Comparison of ENCODE assay signal across 26 cellular contexts in the genomic region with DNA sequence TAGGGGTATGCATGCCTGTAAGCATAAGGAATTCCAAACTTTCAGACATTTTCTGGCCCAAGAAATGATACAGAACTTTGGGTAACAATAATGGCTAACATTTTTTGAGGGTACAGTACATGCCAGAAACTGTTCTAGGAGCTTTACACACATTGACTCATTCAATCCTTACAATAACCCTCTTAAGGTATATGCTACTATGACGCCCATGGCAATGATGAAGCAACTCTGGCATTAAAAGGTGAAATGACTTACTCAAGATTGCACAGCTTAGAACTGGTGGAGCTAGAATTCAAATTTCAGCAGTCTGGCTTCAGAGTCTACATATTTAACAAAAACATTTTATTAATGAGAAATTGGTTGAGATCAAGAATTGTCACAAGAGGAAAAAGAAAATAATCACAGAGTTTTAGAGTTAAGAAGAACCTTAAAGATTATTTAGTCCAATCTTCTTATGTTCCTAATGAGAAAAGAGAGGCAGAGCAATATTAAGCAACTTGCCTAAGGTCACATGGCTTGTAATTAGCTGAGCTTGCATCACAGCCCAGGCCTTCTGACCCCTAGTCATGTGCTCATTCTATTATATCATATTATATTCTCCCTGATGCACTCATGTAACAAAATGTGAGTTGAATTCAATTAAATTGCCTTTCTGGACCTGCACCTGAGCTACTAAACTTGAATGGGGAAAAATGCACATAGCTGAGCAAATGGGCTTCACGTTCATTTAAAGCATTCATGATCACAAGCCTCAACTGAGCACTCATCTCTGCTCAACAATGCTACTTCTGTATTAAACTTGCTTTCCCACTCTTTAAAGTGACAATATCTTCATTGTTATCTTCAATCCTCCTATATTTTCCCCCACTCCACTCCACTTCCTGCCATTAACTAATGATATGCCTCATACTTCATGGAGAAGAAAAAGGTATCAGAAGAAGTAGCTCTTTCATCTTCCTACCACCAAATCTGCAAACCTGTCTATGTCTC.
DNase-seq lines count a peak whose midpoint lies in the region; ATAC-seq, FAIRE-seq and TF ChIP-seq lines count a peak whose summit lies in the region.
"Had no signal": no experiment of that assay in that cellular context is flagged by ENCODE, and none has a peak within 500 bp of the region (broad histone marks: within the 10 kb centered on the region; RNA-seq: fewer than 3 reads in every experiment).

No MANE protein-coding gene starts in this region.

- H3K4me2 ChIP-seq in endothelial cell of umbilical vein (ENCODE audit: insufficient read depth, low read length) = no peak overlapping the region

- intact Hi-C loops in endothelial cell of umbilical vein (cut with micrococcal nuclease) = no loop called here

- peak overlapping the region; percentile 4 for H3K4me3 Mint-ChIP-seq in neural crest cell
- H3K4me3 Mint-ChIP-seq in CD8-positive, alpha-beta memory T cell = no peak overlapping the region
- H3K4me3 Mint-ChIP-seq: activated naive CD8-positive, alpha-beta T cell treated with anti-CD3 and anti-CD28 coated beads, Interleukin-2, amount 10 ng/mL, durations not matched to agents 7 days and 5 days; CD4-positive, alpha-beta T cell; stimulated activated memory B cell treated with anti-CD40 and anti-IgM and Interleukin-4, amounts not matched to agents 10 μg/mL and 1 μg/mL and 100 μg/mL, for 72 hours had no signal

- H3K27ac Mint-ChIP-seq in neural crest cell (ENCODE audit: unreplicated experiment) = peak overlapping the region; percentile 72
- no peak overlapping the region for H3K27ac Mint-ChIP-seq in CD8-positive, alpha-beta memory T cell
- H3K27ac Mint-ChIP-seq: activated naive CD8-positive, alpha-beta T cell treated with anti-CD3 and anti-CD28 coated beads, Interleukin-2, amount 10 ng/mL, durations not matched to agents 7 days and 5 days; CD4-positive, alpha-beta T cell; stimulated activated memory B cell treated with anti-CD40 and anti-IgM and Interleukin-4, amounts not matched to agents 10 μg/mL and 1 μg/mL and 100 μg/mL, for 72 hours had no signal

- H3K4me1 Mint-ChIP-seq in neural crest cell = peaks cover 71% of the 10 kb centered on the region
- H3K4me1 Mint-ChIP-seq in CD8-positive, alpha-beta memory T cell = peaks cover 5 to 10% (median 9%) of the 10 kb centered on the region in 3 donors
- H3K4me1 Mint-ChIP-seq: activated naive CD8-positive, alpha-beta T cell treated with anti-CD3 and anti-CD28 coated beads, Interleukin-2, amount 10 ng/mL, durations not matched to agents 7 days and 5 days had no signal

- no peak overlapping the region for H3K9ac ChIP-seq in endothelial cell of umbilical vein (replicated peaks; ENCODE audit: extremely low read depth, insufficient read depth, low read length)

- POLR2A ChIA-PET in RWPE1 (lab: Yijun Ruan, JAX; ENCODE audit: low non-redundant PET) = no interaction called here
- POLR2A ChIA-PET in endothelial cell of umbilical vein (lab: Charles Lee) = no interaction called here
- POLR2A ChIA-PET in CD8-positive, alpha-beta memory T cell (lab: Charles Lee) = no interaction called here

- H3K36me3 Mint-ChIP-seq in neural crest cell (ENCODE audit: low read depth) = no peaks in the 10 kb centered on the region
- H3K36me3 Mint-ChIP-seq in CD8-positive, alpha-beta memory T cell = peaks cover 0 to 2% (median 0%) of the 10 kb centered on the region in 3 donors

- no peaks in the 10 kb centered on the region for H3K9me3 Mint-ChIP-seq in neural crest cell
- no peaks in the 10 kb centered on the region for H3K9me3 Mint-ChIP-seq in CD8-positive, alpha-beta memory T cell
- H3K9me3 Mint-ChIP-seq: activated naive CD8-positive, alpha-beta T cell treated with anti-CD3 and anti-CD28 coated beads, Interleukin-2, amount 10 ng/mL, durations not matched to agents 7 days and 5 days; CD4-positive, alpha-beta T cell; stimulated activated memory B cell treated with anti-CD40 and anti-IgM and Interleukin-4, amounts not matched to agents 10 μg/mL and 1 μg/mL and 100 μg/mL, for 72 hours had no signal

- no peak overlapping the region for H3K27ac ChIP-seq in RWPE1
- H3K27ac ChIP-seq in endothelial cell of umbilical vein (ENCODE audit: insufficient read depth, low read depth, low read length) = no peak overlapping the region
- H3K27ac ChIP-seq in CD8-positive, alpha-beta memory T cell (ENCODE audit: low read depth, low read length) = no peak overlapping the region
- H3K27ac ChIP-seq: cardiac muscle cell, SJSA1, tibial nerve had no signal

- H3K27me3 ChIP-seq in endothelial cell of umbilical vein (ENCODE audit: control insufficient read depth in 2 of 2, insufficient read depth in 2 of 2, low read length in 2 of 2) = no peaks in the 10 kb centered on the region
- H3K27me3 ChIP-seq in CD8-positive, alpha-beta memory T cell (ENCODE audit: insufficient read depth, low read length, poor library complexity, severe bottlenecking) = no peaks in the 10 kb centered on the region
- H3K27me3 ChIP-seq: cardiac muscle cell, SJSA1 had no signal

- peaks cover 4% of the 10 kb centered on the region for H3K4me1 ChIP-seq in endothelial cell of umbilical vein (ENCODE audit: control insufficient read depth, extremely low read depth, insufficient read depth, low read length)
- H3K4me1 ChIP-seq in CD8-positive, alpha-beta memory T cell (ENCODE audit: insufficient read depth, low read length) = no peaks in the 10 kb centered on the region
- H3K4me1 ChIP-seq: SJSA1 had no signal

- DNase-seq in COLO829 (ENCODE audit: low spot score) = peak; percentile 60
- DNase-seq in RWPE1 (ENCODE audit: low spot score) = peak; percentile 32
- DNase-seq in endothelial cell of umbilical vein (ENCODE audit: low read depth, low spot score) = no peak
- no peak for DNase-seq in neural crest cell (ENCODE audit: low read depth, low spot score)
- no peak for DNase-seq in CD8-positive, alpha-beta memory T cell
- no peak for DNase-seq in DMS 273 (lab: John Stamatoyannopoulos, UW; ENCODE audit: unreplicated experiment)
- DNase-seq in T-helper 2 cell = no peak
- DNase-seq: activated CD8-positive, alpha-beta memory T cell treated with anti-CD3 and anti-CD28 coated beads for 24 hours; activated naive CD8-positive, alpha-beta T cell treated with anti-CD3 and anti-CD28 coated beads, Interleukin-2, amount 10 ng/mL, durations not matched to agents 7 days and 5 days; CD4-positive, alpha-beta T cell; DND-41; effector CD4-positive, alpha-beta T cell; GOT3; IMR-90; kidney glomerular epithelial cell; mesendoderm; MM.1S; NCI-H2029 treated with DMSO at 0.1 percent for 48 hours; NCI-H524; stimulated activated CD4-positive, alpha-beta T cell treated with anti-CD3 and anti-CD28 coated beads, Interleukin-12 subunit alpha, Interleukin-12 subunit beta, amount 100 ng/mL, for 4 hours had no signal

- no TSS peak for BruUV-seq in endothelial cell of umbilical vein (replicated peaks; lab: Mats Ljungman, UMichigan)

- no peaks in the 10 kb centered on the region for H3K36me3 ChIP-seq in endothelial cell of umbilical vein (ENCODE audit: control insufficient read depth in 2 of 2, extremely low read depth in 1 of 2, insufficient read depth in 2 of 2, low read length in 2 of 2)
- no peaks in the 10 kb centered on the region for H3K36me3 ChIP-seq in CD8-positive, alpha-beta memory T cell (ENCODE audit: insufficient read depth, low read length)
- H3K36me3 ChIP-seq: cardiac muscle cell, SJSA1, tibial nerve had no signal

- no peaks in the 10 kb centered on the region for H3K79me2 ChIP-seq in endothelial cell of umbilical vein (ENCODE audit: control insufficient read depth, insufficient read depth, low read length)

- no peak for TF ChIP-seq POLR2A in endothelial cell of umbilical vein (IDR thresholded peaks at IDR 0.05; ENCODE audit: low read depth, low read length)

- TF ChIP-seq CTCF in RWPE1 (conservative IDR thresholded peaks at IDR 0.05; ENCODE audit: low read depth) = no peak
- no peak for TF ChIP-seq CTCF in endothelial cell of umbilical vein (IDR thresholded peaks at IDR 0.05; ENCODE audit: extremely low read depth in 1 of 2, insufficient read depth in 1 of 2, low read depth in 1 of 2, low read length in 2 of 2)
- no peak for TF ChIP-seq CTCF in neural crest cell (conservative IDR thresholded peaks at IDR 0.05)

- H3K4me3 ChIP-seq in endothelial cell of umbilical vein (replicated peaks in 1 of 3; ENCODE audit: insufficient read depth in 1 of 3, low read depth in 1 of 3, low read length in 3 of 3) = no peak overlapping the region
- H3K4me3 ChIP-seq in CD8-positive, alpha-beta memory T cell (ENCODE audit: low read length) = no peak overlapping the region
- H3K4me3 ChIP-seq: cardiac muscle cell, SJSA1, tibial nerve had no signal

- dilution Hi-C loops in endothelial cell of umbilical vein (cut with MboI; ENCODE audit: extremely low pct_ligation_motif_present, low sequenced_read_pairs) = no loop called here

- no peaks in the 10 kb centered on the region for H3K27me3 Mint-ChIP-seq in neural crest cell (ENCODE audit: low read depth)
- H3K27me3 Mint-ChIP-seq in CD8-positive, alpha-beta memory T cell = peaks cover 0 to 2% of the 10 kb centered on the region in 2 donors
- H3K27me3 Mint-ChIP-seq: activated naive CD8-positive, alpha-beta T cell treated with anti-CD3 and anti-CD28 coated beads, Interleukin-2, amount 10 ng/mL, durations not matched to agents 7 days and 5 days; CD4-positive, alpha-beta T cell; stimulated activated memory B cell treated with anti-CD40 and anti-IgM and Interleukin-4, amounts not matched to agents 10 μg/mL and 1 μg/mL and 100 μg/mL, for 72 hours had no signal

- peak; percentile 4 for FAIRE-seq in endothelial cell of umbilical vein (lab: Jason Lieb, UNC)

- H2AFZ ChIP-seq in endothelial cell of umbilical vein (ENCODE audit: low read depth, low read length) = no peak overlapping the region

- CTCF ChIA-PET in RWPE1 (lab: Yijun Ruan, JAX) (interaction anchor here (0.7 to 0.8 kb wide), 2 partner anchors 12 to 28 kb away, joined by 3 read pairs; no protein-coding TSS in a partner anchor), endothelial cell of umbilical vein (lab: Charles Lee) (no interaction called here)
- CTCF ChIA-PET in CD8-positive, alpha-beta memory T cell (lab: Charles Lee) = no interaction called here

- H3K9me3 ChIP-seq in endothelial cell of umbilical vein (replicated peaks; ENCODE audit: control insufficient read depth, insufficient read depth, low read length) = no peaks in the 10 kb centered on the region
- H3K9me3 ChIP-seq in CD8-positive, alpha-beta memory T cell (ENCODE audit: low read length) = no peaks in the 10 kb centered on the region
- H3K9me3 ChIP-seq: SJSA1, tibial nerve had no signal

- no peaks in the 10 kb centered on the region for H4K20me1 ChIP-seq in endothelial cell of umbilical vein (replicated peaks; ENCODE audit: control insufficient read depth, extremely low read depth, insufficient read depth, low read length)

- ATAC-seq in HG03457 (IDR thresholded peaks at IDR 0.05; ENCODE audit: unreplicated experiment) = no peak
- ATAC-seq: activated CD4-positive, CD25-positive, alpha-beta regulatory T cell treated with anti-CD3 and anti-CD28 coated beads, Interleukin-2, amount 50 U/mL, for 24 hours; stimulated activated memory B cell treated with anti-CD40 and anti-IgM and Interleukin-4, amounts not matched to agents 10 μg/mL and 1 μg/mL and 100 μg/mL, for 72 hours had no signal

- no peaks in the 10 kb centered on the region for H3K9me1 ChIP-seq in endothelial cell of umbilical vein (replicated peaks; ENCODE audit: control insufficient read depth, extremely low read depth, insufficient read depth, low read length)

TF ChIP-seq in endothelial cell of umbilical vein, 7 proteins besides CTCF, POLR2A, EP300 and RAD21 (continues in another document):
- no peak for TF ChIP-seq GATA2 (IDR thresholded peaks at IDR 0.05; ENCODE audit: insufficient read depth, insufficient read length, low read depth, low read length)

Comparison
In these comparisons a context has a peak if more than half of its experiments do, and no peak if none do; other contexts are left out.
1. DNase-seq: peak in COLO829 (single experiment) and RWPE1 (single experiment); none in endothelial cell of umbilical vein (single experiment), neural crest cell (single experiment), CD8-positive, alpha-beta memory T cell (0 of 5), DMS 273 (single experiment) and T-helper 2 cell (0 of 5).